ENCODE assay signal across 8 cellular contexts in genomic region chr21:20999567-21000169, GRCh38. TPM values are rescaled to one million over a fixed set of nuclear protein-coding genes. Genes with fewer than 3 reads are reported as not detected.
DNase-seq lines count a peak whose midpoint lies in the region; FAIRE-seq and TF ChIP-seq lines count a peak whose summit lies in the region.

No MANE protein-coding gene starts in this region.

- H3K36me3 Mint-ChIP-seq in immature natural killer cell = no peaks in the 10 kb centered on the region

- no peak overlapping the region for H2BK20ac ChIP-seq in H1 (ENCODE audit: low read length)

- no peak overlapping the region for H3K9ac ChIP-seq in MM.1S (ENCODE audit: low read length)
- no peak overlapping the region for H3K9ac ChIP-seq in H1 (replicated peaks in 1 of 4; ENCODE audit: extremely low read depth in 1 of 4, low read depth in 3 of 4, low read length in 3 of 4)
- H3K9ac ChIP-seq in mesenchymal stem cell (ENCODE audit: low read length) = peak overlapping the region; percentile 88

- H3K23ac ChIP-seq in H1 (ENCODE audit: insufficient read length) (no peak overlapping the region), mesenchymal stem cell (ENCODE audit: low read length in 2 of 2) (no peak overlapping the region)

- WGBS in H1 (ENCODE audit: extremely low coverage in 1 of 2, insufficient coverage in 1 of 2, insufficient read length in 1 of 2, insufficient replicate concordance in 2 of 2, low coverage in 1 of 2, low lambda C conversion rate in 2 of 2, missing lambda C conversion rate in 1 of 2), 2 experiments = 30% methylated on average over 4 of the region's 4 CpGs; no CpG with 5 or more reads in 1 of the 2 experiments
- 0% methylated on average over 1 of the region's 4 CpGs for WGBS in mesenchymal stem cell

- no peaks in the 10 kb centered on the region for H3K79me2 ChIP-seq in MM.1S (ENCODE audit: low read length)
- H3K79me2 ChIP-seq in H1 (ENCODE audit: control insufficient read depth in 1 of 2, insufficient read depth in 2 of 2, low read length in 2 of 2) = no peaks in the 10 kb centered on the region

- H2BK12ac ChIP-seq in H1 (ENCODE audit: low read depth, low read length) = no peak overlapping the region
- no peak overlapping the region for H2BK12ac ChIP-seq in mesenchymal stem cell (ENCODE audit: low read length in 2 of 2)

- POLR2A ChIA-PET in H1 (lab: Charles Lee; ENCODE audit: partially characterized antibody) = no interaction called here

- CTCF ChIA-PET in H1 (lab: Charles Lee; ENCODE audit: partially characterized antibody) = interaction anchor here (0.6 to 11.3 kb wide), 15 partner anchors 12 to 1907 kb away, joined by 3 to 116 read pairs (median 3); no protein-coding TSS in a partner anchor

- H2AK5ac ChIP-seq in H1 (ENCODE audit: low read depth, low read length) = no peak overlapping the region
- no peak overlapping the region for H2AK5ac ChIP-seq in mesenchymal stem cell (ENCODE audit: low read length, severe bottlenecking)

- TF ChIP-seq CTCF in GM12864 (IDR thresholded peaks at IDR 0.05; ENCODE audit: low read depth, low read length, missing control alignments) (peak; percentile 21), MM.1S (IDR thresholded peaks at IDR 0.05; ENCODE audit: low read length) (peak; percentile 70), H1 (IDR thresholded peaks at IDR 0.05; ENCODE audit: control extremely low read depth in 1 of 3, insufficient read depth in 1 of 3, low read depth in 1 of 3, low read length in 3 of 3) (peak in 2 of 3 experiments; percentile 74 to 88; a peak in 3 of 4 replicates), uterus (IDR thresholded peaks at IDR 0.05) (peak; percentile 48 to 58 (median 55))

- H2BK120ac ChIP-seq in H1 (replicated peaks; ENCODE audit: low read depth, low read length) (no peak overlapping the region), mesenchymal stem cell (ENCODE audit: low read depth, low read length) (no peak overlapping the region)

- H3K4me1 Mint-ChIP-seq in immature natural killer cell = peaks cover 30 to 33% of the 10 kb centered on the region in 2 donors

- peaks cover 8% of the 10 kb centered on the region for H3K4me1 ChIP-seq in MM.1S (ENCODE audit: low read length)
- H3K4me1 ChIP-seq in H1 (replicated peaks in 1 of 4; ENCODE audit: control insufficient read depth in 3 of 4, insufficient read depth in 4 of 4, low read length in 3 of 4) = peaks cover 0 to 14% (median 6%) of the 10 kb centered on the region in 4 experiments; a peak in 6 of 7 replicates
- peaks cover 14% of the 10 kb centered on the region for H3K4me1 ChIP-seq in mesenchymal stem cell (ENCODE audit: control insufficient read depth, insufficient read depth, low read depth, low read length)
- peaks cover 0 to 4% of the 10 kb centered on the region in 2 donors for H3K4me1 ChIP-seq in uterus

- H3K27ac Mint-ChIP-seq in immature natural killer cell = peak overlapping the region in 1 of 6 donors; percentile 4

- H2AFZ ChIP-seq in MM.1S (ENCODE audit: low read length) = no peak overlapping the region
- H2AFZ ChIP-seq in H1 (ENCODE audit: low read length) = no peak overlapping the region
- H2AFZ ChIP-seq in mesenchymal stem cell (ENCODE audit: low read depth, low read length) = no peak overlapping the region

- H4K5ac ChIP-seq in H1 (ENCODE audit: insufficient read length, low read depth, low read length) = no peak overlapping the region

- H3K56ac ChIP-seq in H1 (replicated peaks; ENCODE audit: insufficient read length, low read depth, low read length) = no peak overlapping the region

- H3K4me3 ChIP-seq in GM12864 (ENCODE audit: low read depth, low read length) = no peak overlapping the region
- no peak overlapping the region for H3K4me3 ChIP-seq in MM.1S (ENCODE audit: low read length)
- H3K4me3 ChIP-seq in H1 (ENCODE audit: extremely low read depth in 1 of 4, insufficient read depth in 2 of 4, low read depth in 3 of 4, low read length in 4 of 4) = no peak overlapping the region
- H3K4me3 ChIP-seq in mesenchymal stem cell (ENCODE audit: insufficient read depth in 1 of 2, low read depth in 1 of 2, low read length in 2 of 2) = peak overlapping the region in 1 of 2 experiments; percentile 91
- no peak overlapping the region for H3K4me3 ChIP-seq in uterus

- H3K9me2 ChIP-seq in MM.1S (replicated peaks; ENCODE audit: insufficient read depth, low read length) = no peaks in the 10 kb centered on the region

- intact Hi-C loops in uterus (cut with DNase I; ENCODE audit: low total_unique reads) = no loop called here

- H2BK15ac ChIP-seq in H1 (ENCODE audit: low read length) (no peak overlapping the region), mesenchymal stem cell (ENCODE audit: low read depth, poor library complexity, severe bottlenecking) (no peak overlapping the region)

- peaks cover 0 to 6% (median 0%) of the 10 kb centered on the region in 6 donors for H3K9me3 Mint-ChIP-seq in immature natural killer cell

- no peak overlapping the region for H3K27ac ChIP-seq in MM.1S (ENCODE audit: low read length)
- no peak overlapping the region for H3K27ac ChIP-seq in H1 (ENCODE audit: low read depth, low read length)
- H3K27ac ChIP-seq in mesenchymal stem cell (ENCODE audit: low read length, poor library complexity, severe bottlenecking) = no peak overlapping the region
- no peak overlapping the region for H3K27ac ChIP-seq in uterus

- no peaks in the 10 kb centered on the region for H3K9me3 ChIP-seq in MM.1S (replicated peaks; ENCODE audit: insufficient read depth, low read length)
- H3K9me3 ChIP-seq in H1 (ENCODE audit: insufficient read depth in 2 of 2, low read depth in 1 of 2, low read length in 1 of 2) = no peaks in the 10 kb centered on the region
- no peaks in the 10 kb centered on the region for H3K9me3 ChIP-seq in mesenchymal stem cell (ENCODE audit: control insufficient read depth, low read length)
- no peaks in the 10 kb centered on the region for H3K9me3 ChIP-seq in uterus

- peak; percentile 18 for DNase-seq in A172 (ENCODE audit: low spot score)
- DNase-seq in GM12864 (ENCODE audit: low read depth) = no peak
- peak; percentile 57 for DNase-seq in MM.1S
- DNase-seq in SW480 (ENCODE audit: low spot score) = peak; percentile 38
- DNase-seq in H1 (ENCODE audit: low read depth in 1 of 2, low spot score in 2 of 2) = peak in 1 of 2 experiments; percentile 70
- DNase-seq in mesenchymal stem cell = peak; percentile 51
- DNase-seq in uterus = no peak
- no peak for DNase-seq in immature natural killer cell

- no peak for TF ChIP-seq POLR2A in H1 (IDR thresholded peaks at IDR 0.05; ENCODE audit: control extremely low read depth in 1 of 2, low read depth in 2 of 2, low read length in 2 of 2)
- no peak for TF ChIP-seq POLR2A in uterus (IDR thresholded peaks at IDR 0.05)

- H2BK5ac ChIP-seq in H1 (ENCODE audit: low read depth, low read length) (no peak overlapping the region), mesenchymal stem cell (ENCODE audit: low read depth, low read length, poor library complexity, severe bottlenecking) (no peak overlapping the region)

- peak overlapping the region in 2 of 5 donors; percentile 8 to 34 for H3K4me3 Mint-ChIP-seq in immature natural killer cell

- H3K36me3 ChIP-seq in MM.1S (replicated peaks; ENCODE audit: insufficient read depth, low read length) (no peaks in the 10 kb centered on the region), H1 (ENCODE audit: control insufficient read depth in 2 of 4, insufficient read depth in 4 of 4, low read length in 3 of 4) (no peaks in the 10 kb centered on the region), mesenchymal stem cell (ENCODE audit: control insufficient read depth in 1 of 2, insufficient read depth in 2 of 2, low read depth in 1 of 2, low read length in 2 of 2) (no peaks in the 10 kb centered on the region), uterus (no peaks in the 10 kb centered on the region)

- no peak for TF ChIP-seq EP300 in H1 (IDR thresholded peaks at IDR 0.05; ENCODE audit: borderline replicate concordance in 1 of 2, low read depth in 2 of 2, low read length in 2 of 2)

- FAIRE-seq in H1 (lab: Jason Lieb, UNC) = peak; percentile 76

- H4K8ac ChIP-seq in H1 (ENCODE audit: extremely low read depth, insufficient read depth, low read length) (no peak overlapping the region), mesenchymal stem cell (ENCODE audit: low read length) (no peak overlapping the region)

- H3K4ac ChIP-seq in H1 (replicated peaks; ENCODE audit: insufficient read length, low read depth, low read length) = no peak overlapping the region
- H3K4ac ChIP-seq in mesenchymal stem cell (ENCODE audit: low read depth in 1 of 2, low read length in 2 of 2) = no peak overlapping the region

- H3K4me2 ChIP-seq in MM.1S (ENCODE audit: low read depth, low read length) (peak overlapping the region; percentile 73; the same call in 1 of the 2 replicates), H1 (ENCODE audit: insufficient read depth in 1 of 2, low read depth in 2 of 2, low read length in 2 of 2) (no peak overlapping the region), mesenchymal stem cell (ENCODE audit: low read length, poor library complexity, severe bottlenecking) (no peak overlapping the region)

- no peaks in the 10 kb centered on the region for H3K27me3 ChIP-seq in MM.1S (replicated peaks; ENCODE audit: insufficient read depth, low read length)
- H3K27me3 ChIP-seq in H1 (replicated peaks in 1 of 4; ENCODE audit: control insufficient read depth in 3 of 4, extremely low read depth in 1 of 4, insufficient read depth in 3 of 4, low read length in 3 of 4) = peaks cover 7 to 24% (median 17%) of the 10 kb centered on the region in 4 experiments
- peaks cover 0 to 13% of the 10 kb centered on the region in 2 experiments for H3K27me3 ChIP-seq in mesenchymal stem cell (ENCODE audit: control insufficient read depth in 1 of 2, insufficient read depth in 1 of 2, low read length in 2 of 2)
- H3K27me3 ChIP-seq in uterus = no peaks in the 10 kb centered on the region

- peaks cover 16% of the 10 kb centered on the region for H3F3A ChIP-seq in MM.1S (ENCODE audit: insufficient read depth, low read length)

- H3K23me2 ChIP-seq in H1 (ENCODE audit: low read depth, low read length) = peaks cover 17% of the 10 kb centered on the region

- peaks cover 0 to 15% (median 8%) of the 10 kb centered on the region in 3 donors for H3K27me3 Mint-ChIP-seq in immature natural killer cell (ENCODE audit: low read depth in 3 of 3)

- peak; percentile 94 to 97 for TF ChIP-seq RAD21 in H1 (IDR thresholded peaks at IDR 0.05 in 1 of 2, conservative IDR thresholded peaks at IDR 0.05 in 1 of 2; ENCODE audit: low read depth in 2 of 2, low read length in 2 of 2)

- H3K79me1 ChIP-seq in H1 (ENCODE audit: low read depth, low read length) (no peaks in the 10 kb centered on the region), mesenchymal stem cell (replicated peaks; ENCODE audit: low read length, poor library complexity, severe bottlenecking) (no peaks in the 10 kb centered on the region)

- no peak overlapping the region for H3K14ac ChIP-seq in H1 (ENCODE audit: insufficient read length)
- no peak overlapping the region for H3K14ac ChIP-seq in mesenchymal stem cell (ENCODE audit: low read length in 2 of 2)

- H3K18ac ChIP-seq in H1 (ENCODE audit: extremely low read depth, low read length) (no peak overlapping the region), mesenchymal stem cell (ENCODE audit: low read depth in 1 of 2, low read length in 2 of 2) (no peak overlapping the region)

- no peak overlapping the region for H4K91ac ChIP-seq in H1 (replicated peaks; ENCODE audit: insufficient read length, low read length)
- H4K91ac ChIP-seq in mesenchymal stem cell (ENCODE audit: low read length) = no peak overlapping the region

- H4K20me1 ChIP-seq in MM.1S (ENCODE audit: insufficient read depth, low read length) (no peaks in the 10 kb centered on the region), H1 (replicated peaks in 1 of 2; ENCODE audit: control insufficient read depth in 1 of 2, insufficient read depth in 2 of 2, low read length in 2 of 2) (no peaks in the 10 kb centered on the region)

RNA-seq across cellular contexts. Expression of gene NCAM2, which starts 1.5 kb away (rescaled TPM):
- total RNA-seq in A172 (2014; rRNA removed; shearing (Covaris generic)) = 1.4 and 4.8 TPM in 2 replicates
- 0.54 and 1.1 TPM in 2 replicates for total RNA-seq in H1 (2021; fragmentation: NEBNext Ultra II Directional; extraction: Animal tissue kit (Norgen Biotek cat#: 25700))
- 0.14 and 0.17 TPM in 2 replicates for polyA plus RNA-seq in H1 (2011; rRNA removed)
- 0.14 TPM for polyA plus RNA-seq in H1 (2011; cell fraction: cytosol; rRNA removed)
- 0.20 TPM for polyA plus RNA-seq in H1 (2011; cell fraction: nucleus; rRNA removed)
- 0.34 to 1.3 TPM (median 0.83 TPM) in 4 replicates for polyA plus RNA-seq in H1 (2012, experiment 1 of 2)
- 0.03 TPM for polyA plus RNA-seq in H1 (2012, experiment 2 of 2)
- 0.69 TPM for polyA plus RNA-seq in H1 (2013, experiment 1 of 2)
- 0.79 TPM for polyA plus RNA-seq in H1 (2013, experiment 2 of 2)
- polyA minus RNA-seq in H1 (2011; rRNA and poly(A)+ RNA removed) = 1.3 and 2.3 TPM in 2 replicates
- polyA minus RNA-seq in H1 (2011; cell fraction: cytosol; rRNA and poly(A)+ RNA removed) = not detected
- polyA minus RNA-seq in H1 (2011; cell fraction: nucleus; rRNA and poly(A)+ RNA removed) = 0.70 TPM
- polyA plus RNA-seq in mesenchymal stem cell (2013, experiment 1 of 2) = 5.9 TPM
- 5.9 TPM for polyA plus RNA-seq in mesenchymal stem cell (2013, experiment 2 of 2)
- 100 to 1,000 TPM in 1 of 4 donors, 10 to 100 TPM in 1, 1 to 10 TPM in 2; 1.2 to 214 (median 26.1) TPM for total RNA-seq in uterus
- polyA plus RNA-seq in immature natural killer cell = under 1 TPM in 1 of 3 donors, not detected in 2; 0.55 TPM

Comparison
In these comparisons a context has a peak if more than half of its experiments do, and no peak if none do; other contexts are left out.
1. DNase-seq: peak in A172 (single experiment), MM.1S (single experiment), SW480 (single experiment) and mesenchymal stem cell (single experiment); none in GM12864 (single experiment), uterus (0 of 2) and immature natural killer cell (0 of 3).
2. CTCF ChIP-seq: peak in every context shown above with its lines; median percentile 81 in H1; 70 in MM.1S; 55 in uterus; 21 in GM12864.